In genomic region chr12:85872497-85873091, GRCh38 we compare ENCODE assay signal across 1 cellular context.
TF ChIP-seq lines count a peak whose summit lies in the region.

No MANE protein-coding gene starts in this region.

TF ChIP-seq in endothelial cell of umbilical vein, 7 proteins besides CTCF, POLR2A, EP300 and RAD21 (continued from another document):
- TF ChIP-seq MYC (IDR thresholded peaks at IDR 0.05; ENCODE audit: low read depth, low read length): no peak
- no peak for TF ChIP-seq MAX (IDR thresholded peaks at IDR 0.05; ENCODE audit: insufficient read depth, insufficient read length)
- no peak for TF ChIP-seq GATA2 (IDR thresholded peaks at IDR 0.05; ENCODE audit: insufficient read depth, insufficient read length, low read depth, low read length)
TF ChIP-seq in endothelial cell of umbilical vein: peak in this region for 0.
